In the genomic region with DNA sequence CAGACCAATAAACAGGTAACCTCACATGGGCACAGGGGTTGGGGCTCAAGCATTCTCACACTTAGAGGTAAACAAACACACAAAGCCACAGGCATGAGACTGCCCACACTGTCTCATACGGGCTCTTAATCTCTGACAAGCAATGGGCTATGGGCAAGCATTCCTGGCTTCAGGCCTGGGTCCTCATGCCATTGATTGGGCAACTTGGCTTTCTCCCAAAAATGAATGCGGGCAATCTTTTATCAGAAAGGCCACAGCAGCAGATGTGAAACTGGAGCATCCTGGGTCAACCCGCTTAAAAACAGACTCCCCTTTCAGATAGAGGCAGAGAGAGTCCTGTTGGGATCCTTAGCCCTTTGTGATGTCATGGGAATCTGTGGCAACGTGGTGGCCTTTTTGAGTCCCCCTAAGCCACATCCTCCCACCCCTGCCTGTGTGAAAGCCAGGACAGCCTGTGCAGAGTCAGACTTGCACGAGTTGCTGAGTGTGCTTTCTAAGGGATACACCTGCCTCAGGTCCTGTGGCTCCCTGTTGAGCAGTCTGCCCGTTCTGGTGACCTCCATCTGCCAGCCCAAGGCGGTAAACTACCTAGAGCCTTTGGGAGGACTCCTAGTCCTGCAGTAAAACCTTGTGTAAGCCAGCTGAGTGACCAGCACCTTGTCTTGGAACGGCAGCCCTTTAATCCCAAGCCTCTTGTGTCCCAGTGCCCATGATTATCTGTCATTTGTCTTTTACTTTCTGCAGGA, we compare ENCODE assay signal across 11 cellular contexts.
DNase-seq lines count a peak whose midpoint lies in the region; ATAC-seq and TF ChIP-seq lines count a peak whose summit lies in the region.
"Had no signal": no experiment of that assay in that cellular context is flagged by ENCODE, and none has a peak within 500 bp of the region (broad histone marks: within the 10 kb centered on the region; RNA-seq: fewer than 3 reads in every experiment).

No MANE protein-coding gene starts in this region.

- H3K4me1 ChIP-seq in vagina (peaks cover 13% of the 10 kb centered on the region), neural progenitor cell (peaks cover 4% of the 10 kb centered on the region)

- no peaks in the 10 kb centered on the region for H3K79me2 ChIP-seq in neural progenitor cell (ENCODE audit: low read depth)

- ATAC-seq in GM18868 (IDR thresholded peaks at IDR 0.05; ENCODE audit: unreplicated experiment) = no peak

- H3K27ac Mint-ChIP-seq in activated T-helper 2 cell treated with anti-CD3 and anti-CD28 coated beads, Interferon-gamma antibody, Interleukin-2, Interleukin-4, amounts not matched to agents 10 μg/mL and 5 μg/mL and 100 μg/mL, durations not matched to agents 14 hours and 24 hours and 36 hours = peak overlapping the region; percentile 53
- peak overlapping the region in 5 of 6 donors; percentile 0 to 75 (median 60) for H3K27ac Mint-ChIP-seq in immature natural killer cell
- H3K27ac Mint-ChIP-seq in neural progenitor cell = no peak overlapping the region

- H3K36me3 Mint-ChIP-seq in activated T-helper 2 cell treated with anti-CD3 and anti-CD28 coated beads, Interferon-gamma antibody, Interleukin-2, Interleukin-4, amounts not matched to agents 10 μg/mL and 5 μg/mL and 100 μg/mL, durations not matched to agents 14 hours and 24 hours and 36 hours (ENCODE audit: low read depth) = peaks cover 10% of the 10 kb centered on the region
- peaks cover 0 to 13% (median 4%) of the 10 kb centered on the region in 3 donors for H3K36me3 Mint-ChIP-seq in immature natural killer cell
- H3K36me3 Mint-ChIP-seq in neural progenitor cell = peaks cover 21% of the 10 kb centered on the region
- H3K36me3 Mint-ChIP-seq: naive B cell had no signal

- no peak for TF ChIP-seq CTCF in vagina (IDR thresholded peaks at IDR 0.05)
- no peak for TF ChIP-seq CTCF in neural progenitor cell (IDR thresholded peaks at IDR 0.05)

- no peaks in the 10 kb centered on the region for H3K9me3 Mint-ChIP-seq in activated T-helper 2 cell treated with anti-CD3 and anti-CD28 coated beads, Interferon-gamma antibody, Interleukin-2, Interleukin-4, amounts not matched to agents 10 μg/mL and 5 μg/mL and 100 μg/mL, durations not matched to agents 14 hours and 24 hours and 36 hours
- H3K9me3 Mint-ChIP-seq in immature natural killer cell = no peaks in the 10 kb centered on the region
- peaks cover 18% of the 10 kb centered on the region for H3K9me3 Mint-ChIP-seq in neural progenitor cell
- H3K9me3 Mint-ChIP-seq: naive B cell had no signal

- H3K36me3 ChIP-seq in vagina (no peaks in the 10 kb centered on the region), neural progenitor cell (no peaks in the 10 kb centered on the region)
- H3K36me3 ChIP-seq: MG63 had no signal

- H3K27me3 ChIP-seq in vagina = no peaks in the 10 kb centered on the region
- H3K27me3 ChIP-seq in neural progenitor cell = no peaks in the 10 kb centered on the region
- H3K27me3 ChIP-seq: MG63 had no signal

- H3K27me3 Mint-ChIP-seq in activated T-helper 2 cell treated with anti-CD3 and anti-CD28 coated beads, Interferon-gamma antibody, Interleukin-2, Interleukin-4, amounts not matched to agents 10 μg/mL and 5 μg/mL and 100 μg/mL, durations not matched to agents 14 hours and 24 hours and 36 hours (ENCODE audit: low read depth) = no peaks in the 10 kb centered on the region
- H3K27me3 Mint-ChIP-seq in immature natural killer cell (ENCODE audit: low read depth in 3 of 3) = peaks cover 0 to 9% (median 5%) of the 10 kb centered on the region in 3 donors
- peaks cover 7% of the 10 kb centered on the region for H3K27me3 Mint-ChIP-seq in neural progenitor cell (ENCODE audit: insufficient read depth, low read depth)
- H3K27me3 Mint-ChIP-seq: naive B cell had no signal

- H3K27ac ChIP-seq in vagina = no peak overlapping the region
- no peak overlapping the region for H3K27ac ChIP-seq in neural progenitor cell

- H3K4me1 Mint-ChIP-seq in activated T-helper 2 cell treated with anti-CD3 and anti-CD28 coated beads, Interferon-gamma antibody, Interleukin-2, Interleukin-4, amounts not matched to agents 10 μg/mL and 5 μg/mL and 100 μg/mL, durations not matched to agents 14 hours and 24 hours and 36 hours (ENCODE audit: low read depth) = peaks cover 42% of the 10 kb centered on the region
- H3K4me1 Mint-ChIP-seq in immature natural killer cell = peaks cover 39 to 53% of the 10 kb centered on the region in 2 donors
- H3K4me1 Mint-ChIP-seq in neural progenitor cell = peaks cover 4% of the 10 kb centered on the region

- intact Hi-C loops in activated T-helper 2 cell treated with anti-CD3 and anti-CD28 coated beads, Interferon-gamma antibody, Interleukin-2, Interleukin-4, amounts not matched to agents 10 μg/mL and 5 μg/mL and 100 μg/mL, durations not matched to agents 14 hours and 24 hours and 36 hours (cut with micrococcal nuclease) = no loop called here
- intact Hi-C loops in vagina (cut with DNase I) = no loop called here

- H4K20me1 ChIP-seq in neural progenitor cell (ENCODE audit: low read depth) = no peaks in the 10 kb centered on the region

- H3K4me3 ChIP-seq in vagina (no peak overlapping the region), neural progenitor cell (no peak overlapping the region)
- H3K4me3 ChIP-seq: MG63 had no signal

- H3K4me2 ChIP-seq in neural progenitor cell = no peak overlapping the region

- no peak overlapping the region for H3K4me3 Mint-ChIP-seq in activated T-helper 2 cell treated with anti-CD3 and anti-CD28 coated beads, Interferon-gamma antibody, Interleukin-2, Interleukin-4, amounts not matched to agents 10 μg/mL and 5 μg/mL and 100 μg/mL, durations not matched to agents 14 hours and 24 hours and 36 hours (ENCODE audit: low read depth)
- peak overlapping the region in 2 of 5 donors; percentile 7 to 31 for H3K4me3 Mint-ChIP-seq in immature natural killer cell
- no peak overlapping the region for H3K4me3 Mint-ChIP-seq in neural progenitor cell

- no peak overlapping the region for H3K9ac ChIP-seq in neural progenitor cell

- H2AFZ ChIP-seq in neural progenitor cell (replicated peaks) = no peak overlapping the region

- H3K9me3 ChIP-seq in vagina (no peaks in the 10 kb centered on the region), neural progenitor cell (ENCODE audit: low read depth) (no peaks in the 10 kb centered on the region)
- H3K9me3 ChIP-seq: MG63 had no signal

- TF ChIP-seq POLR2A in vagina (IDR thresholded peaks at IDR 0.05) = no peak

- peaks cover 4% of the 10 kb centered on the region for H3F3A ChIP-seq in neural progenitor cell (ENCODE audit: low read depth)

- peak; percentile 16 for DNase-seq in stimulated activated CD4-positive, alpha-beta T cell treated with anti-CD3 and anti-CD28 coated beads, Interleukin-15, amount 100 ng/mL, for 24 hours
- DNase-seq in stimulated activated CD4-positive, alpha-beta T cell treated with anti-CD3 and anti-CD28 coated beads, Interleukin-4, amount 100 ng/mL, for 4 hours = no peak
- DNase-seq in activated T-helper 2 cell treated with anti-CD3 and anti-CD28 coated beads, Interferon-gamma antibody, Interleukin-2, Interleukin-4, amounts not matched to agents 10 μg/mL and 5 μg/mL and 100 μg/mL, durations not matched to agents 14 hours and 24 hours and 36 hours (ENCODE audit: low spot score) = peak; percentile 3
- no peak for DNase-seq in immature natural killer cell
- DNase-seq in vagina (ENCODE audit: extremely low spot score in 2 of 2) = peak; percentile 64 to 80
- DNase-seq in neural progenitor cell (ENCODE audit: low spot score) = no peak
- no peak for DNase-seq in SW 1271 (lab: John Stamatoyannopoulos, UW)
- DNase-seq: MG63, naive B cell, SHP77 had no signal

Comparison
In these comparisons a context has a peak if more than half of its experiments do, and no peak if none do; other contexts are left out.
1. DNase-seq: peak in stimulated activated CD4-positive, alpha-beta T cell treated with anti-CD3 and anti-CD28 coated beads, Interleukin-15, amount 100 ng/mL, for 24 hours (single experiment), activated T-helper 2 cell treated with anti-CD3 and anti-CD28 coated beads, Interferon-gamma antibody, Interleukin-2, Interleukin-4, amounts not matched to agents 10 μg/mL and 5 μg/mL and 100 μg/mL, durations not matched to agents 14 hours and 24 hours and 36 hours (single experiment) and vagina (2 of 2); none in stimulated activated CD4-positive, alpha-beta T cell treated with anti-CD3 and anti-CD28 coated beads, Interleukin-4, amount 100 ng/mL, for 4 hours (0 of 2), immature natural killer cell (0 of 3), neural progenitor cell (single experiment) and SW 1271 (0 of 2).